ENCODE assay signal across 18 cellular contexts in the genomic region with DNA sequence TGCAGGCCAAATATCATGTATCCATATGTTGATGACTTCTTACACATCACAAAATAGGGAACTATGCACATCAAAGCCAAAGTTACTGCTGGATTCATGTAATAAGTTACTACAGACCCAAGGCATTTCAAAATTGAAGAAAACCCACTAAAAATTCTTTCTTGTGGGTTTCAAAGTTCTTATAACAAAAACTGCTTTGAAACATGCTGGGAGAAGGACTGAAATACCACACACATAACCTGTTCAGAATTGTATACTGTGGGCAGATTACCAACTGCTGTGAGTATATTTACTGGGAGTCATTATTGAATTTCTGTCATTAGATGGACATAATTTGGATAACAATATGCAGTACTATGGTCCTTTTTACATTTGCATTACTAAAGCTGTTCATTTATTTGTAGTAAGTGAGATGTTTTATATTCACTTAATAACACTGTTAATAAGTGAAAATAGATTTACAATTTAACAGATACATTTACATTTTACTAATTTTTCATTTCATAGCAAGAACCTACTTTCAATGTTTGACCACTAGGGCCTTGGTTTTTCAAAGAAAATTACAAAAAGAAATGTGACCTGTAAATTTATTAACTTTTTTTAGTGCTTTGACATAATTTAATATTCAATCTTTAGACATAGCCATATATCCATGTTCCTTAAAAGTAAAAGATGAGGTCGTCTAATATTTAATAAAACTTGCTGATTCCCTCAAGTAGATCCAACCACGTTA.
"Had no signal": no experiment of that assay in that cellular context is flagged by ENCODE, and none has a peak within 500 bp of the region (broad histone marks: within the 10 kb centered on the region; RNA-seq: fewer than 3 reads in every experiment).

No MANE protein-coding gene starts in this region.

- H3K27me3 ChIP-seq: hepatocyte, left lung, thyroid gland, uterus had no signal

- H3K79me2 ChIP-seq: hepatocyte, parathyroid adenoma had no signal

- ATAC-seq: activated CD8-positive, alpha-beta T cell treated with anti-CD3 and anti-CD28 coated beads, Interleukin-2, amount 10 ng/mL, durations not matched to agents 7 days and 5 days; left lung; naive thymus-derived CD8-positive, alpha-beta T cell; stimulated activated memory B cell treated with anti-CD40 and anti-IgM and Interleukin-4, amounts not matched to agents 10 μg/mL and 1 μg/mL and 100 μg/mL, for 72 hours had no signal

- H3K4me2 ChIP-seq: hepatocyte had no signal

- H3K9me3 ChIP-seq: left lung, thyroid gland, uterus had no signal

- H3K9ac ChIP-seq: parathyroid adenoma had no signal

- H3K4me1 ChIP-seq: left lung, parathyroid adenoma, thyroid gland, uterus had no signal

- DNase-seq: activated CD4-positive, alpha-beta T cell treated with anti-CD3 and anti-CD28 coated beads, Interleukin-2, amount 10 ng/mL, durations not matched to agents 24 days and 14 days; activated CD4-positive, CD25-positive, alpha-beta regulatory T cell; activated CD8-positive, alpha-beta memory T cell treated with anti-CD3 and anti-CD28 coated beads, Interleukin-2, amount 50 U/mL, for 4 hours; activated CD8-positive, alpha-beta T cell treated with anti-CD3 and anti-CD28 coated beads, Interleukin-2, amount 10 ng/mL, durations not matched to agents 7 days and 5 days; activated gamma-delta T cell; activated T-cell treated with anti-CD3 and anti-CD28 coated beads, Interleukin-2, amount 50 U/mL, for 48 hours; kidney; left lung; naive thymus-derived CD8-positive, alpha-beta T cell; retina; stimulated activated CD4-positive, alpha-beta T cell treated with anti-CD3 and anti-CD28 coated beads, Interleukin-2, amount 100 ng/mL, for 48 hours; T-helper 2 cell; thyroid gland; uterus had no signal

- H3K36me3 ChIP-seq: left lung, thyroid gland, uterus had no signal

- FAIRE-seq: bronchial epithelial cell had no signal

- H3K27ac ChIP-seq: hepatocyte, left lung, parathyroid adenoma, thyroid gland, uterus had no signal

- H3K4me3 ChIP-seq: hepatocyte, left lung, thyroid gland, uterus had no signal

- H2AFZ ChIP-seq: hepatocyte, parathyroid adenoma had no signal
